Comparison of ENCODE assay signal across 8 cellular contexts in the genomic region with DNA sequence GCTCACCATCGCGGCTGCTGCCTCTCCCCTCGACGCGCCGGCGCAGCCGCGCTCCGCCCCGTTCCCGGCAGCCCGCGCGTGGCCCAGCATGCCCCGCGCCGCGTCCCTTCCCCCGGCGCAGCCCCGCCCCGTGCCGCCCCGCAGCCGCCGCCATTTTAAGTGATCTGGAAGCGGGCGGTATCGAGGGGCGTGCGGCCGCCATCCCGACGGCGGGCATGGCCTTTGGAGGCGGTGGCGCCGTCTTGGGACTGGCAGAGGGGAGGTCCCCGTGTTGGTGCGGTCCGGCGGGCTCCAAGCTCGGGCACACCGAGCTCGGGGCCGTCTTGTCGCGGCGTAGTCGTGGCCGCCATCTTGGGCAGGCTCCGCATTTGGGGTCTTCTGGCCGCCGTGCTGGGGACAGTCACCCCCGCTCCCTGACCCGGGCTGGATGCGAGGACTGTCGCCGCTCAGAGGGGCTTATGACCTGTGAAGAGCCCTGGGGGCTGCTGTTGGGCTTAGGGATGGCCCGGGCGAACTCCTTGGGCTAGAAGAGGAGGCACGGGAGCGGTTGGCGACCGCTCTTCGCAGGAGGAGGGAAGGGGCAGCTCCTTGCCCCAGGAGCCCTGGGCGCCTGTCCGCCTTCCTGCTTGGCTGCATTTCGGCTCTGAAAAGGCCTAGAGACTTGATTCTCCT. TPM values are rescaled to one million over a fixed set of nuclear protein-coding genes. Genes with fewer than 3 reads are reported as not detected.
DNase-seq lines count a peak whose midpoint lies in the region; ATAC-seq and TF ChIP-seq lines count a peak whose summit lies in the region.

A gene (minus strand): TSS at position 50 of the 672 bp plus-strand sequence. CDS start 41 bp downstream, at position 9.

- H3K27me3 ChIP-seq in left lung = no peaks in the 10 kb centered on the region

- no peak for TF ChIP-seq CTCF in AG09309 (IDR thresholded peaks at IDR 0.05; ENCODE audit: control insufficient read depth, insufficient read depth, low read depth, low read length, missing control alignments)
- no peak for TF ChIP-seq CTCF in left lung (IDR thresholded peaks at IDR 0.05)

- peak within 1 kb of the TSS; percentile 96 to 100 for H3K27ac ChIP-seq in left lung

- ATAC-seq in GM18907 (IDR thresholded peaks at IDR 0.05; ENCODE audit: unreplicated experiment) (peak; percentile 74), HG03175 (IDR thresholded peaks at IDR 0.05; ENCODE audit: unreplicated experiment) (peak; percentile 82), left lung (peak; percentile 94)

- intact Hi-C loops in left lung (cut with DNase I) = no loop called here

- peaks cover 0 to 31% of the 10 kb centered on the region in 2 donors for H3K36me3 ChIP-seq in left lung

- no peaks in the 10 kb centered on the region for H3K9me3 ChIP-seq in left lung

- DNase-seq in AG09309 (ENCODE audit: low read depth) (no peak), NCI-H510A (lab: John Stamatoyannopoulos, UW) (peak; percentile 54), dedifferentiated amniotic fluid mesenchymal stem cell (ENCODE audit: extremely low spot score) (peak; percentile 63), left lung (peak; percentile 87 to 98)
- DNase-seq in activated CD4-positive, alpha-beta T cell treated with anti-CD3 and anti-CD28 coated beads, Interleukin-2, amount 50 U/mL, for 1 hour = peak; percentile 87
- DNase-seq in stimulated activated CD4-positive, alpha-beta T cell treated with anti-CD3 and anti-CD28 coated beads, Interleukin-2, amount 100 ng/mL, for 4 hours (ENCODE audit: low read depth) = peak; percentile 85

- H3K4me1 ChIP-seq in left lung = peaks cover 22 to 37% of the 10 kb centered on the region in 2 donors

- H3K4me3 ChIP-seq in AG09309 (ENCODE audit: control insufficient read depth, low read depth, low read length) = peak within 1 kb of the TSS; percentile 93
- H3K4me3 ChIP-seq in left lung = peak within 1 kb of the TSS; percentile 95 to 99

RNA-seq across cellular contexts. Expression of the gene that starts here (rescaled TPM):
- total RNA-seq in left lung = 100 to 1,000 TPM; 200 to 205 TPM
